ENCODE assay signal across 19 cellular contexts in genomic region chr18:7360606-7361170, GRCh38.
A peak's percentile ranks its signal among the peaks of the same experiment; 100 is the strongest.
DNase-seq lines count a peak whose midpoint lies in the region; ATAC-seq and TF ChIP-seq lines count a peak whose summit lies in the region.
"Had no signal": no experiment of that assay in that cellular context is flagged by ENCODE, and none has a peak within 500 bp of the region (broad histone marks: within the 10 kb centered on the region; RNA-seq: fewer than 3 reads in every experiment).

No MANE protein-coding gene starts in this region.

- no peak overlapping the region for H3K4me3 Mint-ChIP-seq in CD4-positive, alpha-beta T cell
- H3K4me3 Mint-ChIP-seq: B cell; CD4-positive, CD25-positive, alpha-beta regulatory T cell; CD8-positive, alpha-beta memory T cell; GM23338; H9 had no signal

- H3K9me3 Mint-ChIP-seq in CD4-positive, alpha-beta T cell = no peaks in the 10 kb centered on the region

- peaks cover 12% of the 10 kb centered on the region for H3K4me1 Mint-ChIP-seq in CD4-positive, alpha-beta T cell (ENCODE audit: low read depth)
- H3K4me1 Mint-ChIP-seq: B cell; CD4-positive, CD25-positive, alpha-beta regulatory T cell; CD8-positive, alpha-beta memory T cell; GM23338; H9 had no signal

- H3K27me3 Mint-ChIP-seq in CD4-positive, alpha-beta T cell = peaks cover 4% of the 10 kb centered on the region
- H3K27me3 Mint-ChIP-seq: B cell; CD4-positive, CD25-positive, alpha-beta regulatory T cell had no signal

- WGBS in neuronal stem cell (ENCODE audit: extremely low coverage in 2 of 2, insufficient read length in 2 of 2, insufficient replicate concordance in 1 of 2), 2 donors = no CpG with 5 or more reads among the region's 23 CpGs

- H3K27ac ChIP-seq in neuronal stem cell (replicated peaks; ENCODE audit: low read length) = no peak overlapping the region
- no peak overlapping the region for H3K27ac ChIP-seq in upper lobe of right lung
- H3K27ac ChIP-seq in CD4-positive, alpha-beta T cell (ENCODE audit: low read depth, low read length) = no peak overlapping the region
- H3K27ac ChIP-seq: 22Rv1, BLaER1, C4-2B had no signal

- no peak for TF ChIP-seq CTCF in upper lobe of right lung (IDR thresholded peaks at IDR 0.05)
- TF ChIP-seq CTCF in CD4-positive, alpha-beta T cell (IDR thresholded peaks at IDR 0.05) = no peak

- H3K9ac ChIP-seq in neuronal stem cell (ENCODE audit: low read depth, low read length, poor library complexity) = no peak overlapping the region
- H3K9ac ChIP-seq: BLaER1 had no signal

- no peak overlapping the region for H3K27ac Mint-ChIP-seq in CD4-positive, alpha-beta T cell
- H3K27ac Mint-ChIP-seq: B cell; CD4-positive, CD25-positive, alpha-beta regulatory T cell; CD8-positive, alpha-beta memory T cell; GM23338; H9 had no signal

- H3K27me3 ChIP-seq in neuronal stem cell (ENCODE audit: control insufficient read depth in 3 of 3, insufficient read depth in 3 of 3, low read depth in 1 of 3, low read length in 3 of 3) (no peaks in the 10 kb centered on the region), upper lobe of right lung (no peaks in the 10 kb centered on the region)
- no peaks in the 10 kb centered on the region for H3K27me3 ChIP-seq in CD4-positive, alpha-beta T cell (ENCODE audit: control insufficient read depth, insufficient read depth, low read length)
- H3K27me3 ChIP-seq: BLaER1 had no signal

- H3K79me1 ChIP-seq in neuronal stem cell (ENCODE audit: low read depth, low read length) = peaks cover 2% of the 10 kb centered on the region

- H3K18ac ChIP-seq in neuronal stem cell (ENCODE audit: low read length) = no peak overlapping the region

- H2BK12ac ChIP-seq in neuronal stem cell (ENCODE audit: low read length) = no peak overlapping the region

- H2BK5ac ChIP-seq in neuronal stem cell (ENCODE audit: low read length) = no peak overlapping the region

- H2BK120ac ChIP-seq in neuronal stem cell (ENCODE audit: low read depth, low read length) = peak overlapping the region; percentile 67

- H3K4me1 ChIP-seq in neuronal stem cell (ENCODE audit: control insufficient read depth in 2 of 2, insufficient read depth in 1 of 2, low read depth in 1 of 2, low read length in 2 of 2) (no peaks in the 10 kb centered on the region), upper lobe of right lung (no peaks in the 10 kb centered on the region)
- H3K4me1 ChIP-seq: BLaER1 had no signal

- no peak overlapping the region for H3K4ac ChIP-seq in neuronal stem cell (ENCODE audit: low read length)

- H4K8ac ChIP-seq in neuronal stem cell (ENCODE audit: low read depth, low read length) = no peak overlapping the region

- ATAC-seq in upper lobe of right lung (peak; percentile 25), HG03378 (IDR thresholded peaks at IDR 0.05; ENCODE audit: unreplicated experiment) (no peak)
- no peak for ATAC-seq in CD4-positive, alpha-beta T cell (ENCODE audit: poor library complexity)
- ATAC-seq: GM23338, HCT116 had no signal

- POLR2A ChIA-PET in CD4-positive, alpha-beta T cell (lab: Charles Lee) = no interaction called here

- H3K36me3 ChIP-seq in neuronal stem cell (replicated peaks in 1 of 2; ENCODE audit: control insufficient read depth in 2 of 2, insufficient read depth in 2 of 2, low read length in 2 of 2) (no peaks in the 10 kb centered on the region), upper lobe of right lung (no peaks in the 10 kb centered on the region)
- H3K36me3 ChIP-seq: BLaER1 had no signal

- CTCF ChIA-PET in CD4-positive, alpha-beta T cell (lab: Charles Lee) = no interaction called here

- no peaks in the 10 kb centered on the region for H3K36me3 Mint-ChIP-seq in CD4-positive, alpha-beta T cell (ENCODE audit: low read depth)
- H3K36me3 Mint-ChIP-seq: CD4-positive, CD25-positive, alpha-beta regulatory T cell; CD8-positive, alpha-beta memory T cell had no signal

- H3K4me3 ChIP-seq in neuronal stem cell (ENCODE audit: low read length in 2 of 2) (no peak overlapping the region), upper lobe of right lung (no peak overlapping the region)
- H3K4me3 ChIP-seq: BLaER1, GM23338 had no signal

- H3K9me3 ChIP-seq in neuronal stem cell (replicated peaks in 1 of 2; ENCODE audit: control insufficient read depth in 2 of 2, insufficient read depth in 1 of 2, low read depth in 1 of 2, low read length in 2 of 2) = no peaks in the 10 kb centered on the region
- no peaks in the 10 kb centered on the region for H3K9me3 ChIP-seq in upper lobe of right lung
- H3K9me3 ChIP-seq in CD4-positive, alpha-beta T cell (ENCODE audit: control insufficient read depth, low read length) = no peaks in the 10 kb centered on the region

- no peak overlapping the region for H4K91ac ChIP-seq in neuronal stem cell (ENCODE audit: low read depth, low read length, poor library complexity)

- H3K23ac ChIP-seq in neuronal stem cell (ENCODE audit: low read depth, low read length, poor library complexity) = no peak overlapping the region

- no peak overlapping the region for H2AFZ ChIP-seq in neuronal stem cell (ENCODE audit: low read length)
- H2AFZ ChIP-seq: GM23338 had no signal

- DNase-seq in activated gamma-delta T cell (lab: John Stamatoyannopoulos, UW) (peak; percentile 14), activated gamma-delta T cell treated with Interleukin-2 at 50 U/mL for 16 hours (no peak), neuronal stem cell (ENCODE audit: low spot score) (no peak), upper lobe of right lung (no peak)
- DNase-seq in CD4-positive, alpha-beta T cell = no peak
- DNase-seq: CD4-positive, CD25-positive, alpha-beta regulatory T cell; CD8-positive, alpha-beta memory T cell; DMS 273 treated with DMSO at 0.1 percent for 48 hours; DMS79; EL; GDM1; H9 had no signal

- intact Hi-C loops in upper lobe of right lung (cut with DNase I) = no loop called here
- intact Hi-C loops in CD4-positive, alpha-beta T cell (cut with DNase I, micrococcal nuclease) = no loop called here

- no peak overlapping the region for H2BK15ac ChIP-seq in neuronal stem cell (ENCODE audit: low read length)

- no peak overlapping the region for H3K4me2 ChIP-seq in neuronal stem cell (ENCODE audit: insufficient read depth, low read length, poor library complexity, severe bottlenecking)
- H3K4me2 ChIP-seq: BLaER1, GM23338 had no signal

- H3K14ac ChIP-seq in neuronal stem cell (ENCODE audit: low read length) = peak overlapping the region; percentile 38

- H2AK5ac ChIP-seq in neuronal stem cell (ENCODE audit: low read depth, low read length) = peak overlapping the region; percentile 37
